In genomic region chrX:39809326-39809725, GRCh38 we compare ENCODE assay signal across 15 cellular contexts.
DNase-seq lines count a peak whose midpoint lies in the region; ATAC-seq and TF ChIP-seq lines count a peak whose summit lies in the region.
"Had no signal": no experiment of that assay in that cellular context is flagged by ENCODE, and none has a peak within 500 bp of the region (broad histone marks: within the 10 kb centered on the region; RNA-seq: fewer than 3 reads in every experiment).

No MANE protein-coding gene starts in this region.

- DNase-seq in EH (ENCODE audit: low read depth), result peak; percentile 89
- no peak for DNase-seq in SJSA1 (ENCODE audit: low read depth in 1 of 2, low spot score in 2 of 2)
- peak; percentile 82 for DNase-seq in epithelial cell of esophagus (ENCODE audit: low read depth)
- DNase-seq in non-pigmented ciliary epithelial cell (ENCODE audit: low read depth), result peak; percentile 38
- no peak for DNase-seq in NCI-H446 treated with DMSO at 0.1 percent for 48 hours (lab: John Stamatoyannopoulos, UW)
- DNase-seq in inferior parietal cortex (ENCODE audit: extremely low spot score), result no peak
- no peak for DNase-seq in GM10266 (ENCODE audit: extremely low spot score)
- DNase-seq: activated CD8-positive, alpha-beta memory T cell treated with anti-CD3 and anti-CD28 coated beads, Interleukin-2, amount 50 U/mL, for 4 hours; effector CD8-positive, alpha-beta T cell; NCI-H1694; NCI-H82 had no signal

- H3K9me3 ChIP-seq in SJSA1 (replicated peaks), result no peaks in the 10 kb centered on the region
- H3K9me3 ChIP-seq: BLaER1, prostate gland had no signal

- H3K36me3 ChIP-seq in SJSA1, result no peaks in the 10 kb centered on the region
- H3K36me3 ChIP-seq: BLaER1, prostate gland had no signal

- no peak for TF ChIP-seq CTCF in epithelial cell of esophagus (IDR thresholded peaks at IDR 0.05; ENCODE audit: insufficient read depth, low read depth, low read length, missing control alignments)
- no peak for TF ChIP-seq CTCF in GM10266 (IDR thresholded peaks at IDR 0.05; ENCODE audit: control insufficient read depth, insufficient read depth, low read depth, missing control alignments)

- no peak for ATAC-seq in GM21529 (IDR thresholded peaks at IDR 0.05; ENCODE audit: unreplicated experiment)

- peaks cover 23% of the 10 kb centered on the region for H3K4me1 ChIP-seq in SJSA1 (replicated peaks)
- H3K4me1 ChIP-seq: prostate gland had no signal

- H3K27ac ChIP-seq in SJSA1, result peak overlapping the region; percentile 74
- H3K27ac ChIP-seq: BLaER1, prostate gland, SK-N-MC had no signal

- H3K27me3 ChIP-seq in SJSA1 (replicated peaks), result no peaks in the 10 kb centered on the region
- H3K27me3 ChIP-seq: BLaER1 had no signal

- H3K4me3 ChIP-seq in SJSA1 (no peak overlapping the region), epithelial cell of esophagus (ENCODE audit: low read length) (no peak overlapping the region)
- H3K4me3 ChIP-seq: BLaER1, prostate gland, SK-N-MC had no signal

Comparison
In these comparisons a context has a peak if more than half of its experiments do, and no peak if none do; other contexts are left out.
1. DNase-seq: peak in EH (single experiment), epithelial cell of esophagus (single experiment) and non-pigmented ciliary epithelial cell (single experiment); none in SJSA1 (0 of 2), NCI-H446 treated with DMSO at 0.1 percent for 48 hours (single experiment), inferior parietal cortex (single experiment) and GM10266 (single experiment).